ENCODE assay signal across 1 cellular context in the genomic region with DNA sequence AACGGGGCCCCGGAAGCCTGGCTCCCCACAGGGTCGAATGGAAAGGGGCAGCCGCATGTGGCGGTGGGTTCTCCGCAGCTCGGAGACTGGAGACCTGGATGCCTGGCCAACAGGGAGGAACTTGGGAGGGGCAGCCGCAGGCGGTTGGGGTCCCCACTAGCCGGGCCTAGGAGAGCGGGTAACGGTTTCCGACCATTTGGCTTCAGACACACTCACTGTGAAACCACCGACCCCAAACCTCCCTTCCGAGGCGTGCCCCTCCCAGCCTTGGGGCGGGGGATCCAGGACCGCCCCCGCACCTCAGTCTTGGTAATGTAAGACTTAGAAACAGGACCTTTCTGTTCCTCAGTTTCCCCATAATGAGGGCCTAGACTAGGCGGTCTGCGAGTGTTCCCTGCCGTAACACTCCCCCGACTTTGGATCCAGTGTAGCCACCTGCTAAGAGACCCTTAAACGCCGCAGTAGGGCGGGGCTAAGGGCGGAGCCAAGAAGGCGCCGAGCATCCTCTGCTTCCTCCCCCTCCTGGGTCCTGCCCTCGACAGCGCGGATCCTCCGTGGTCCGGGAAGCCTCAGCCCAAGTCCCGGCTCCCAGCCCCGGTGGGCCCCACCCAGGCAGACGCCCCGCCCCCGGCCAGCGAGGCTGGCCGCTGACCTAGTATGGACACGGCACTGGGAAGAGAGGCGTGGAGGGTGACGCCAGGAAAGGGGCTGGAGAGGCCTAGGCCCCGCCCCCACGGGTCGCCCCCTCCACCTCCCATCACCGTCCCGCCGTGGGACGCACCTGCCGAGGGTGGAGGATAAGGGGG.
TF ChIP-seq lines count a peak whose summit lies in the region.

No MANE protein-coding gene starts in this region.

TF ChIP-seq in HepG2, 621 proteins besides CTCF, POLR2A, EP300 and RAD21:
- TF ChIP-seq ZIK1 (CRISPR knock-in tag; IDR thresholded peaks at IDR 0.05; ENCODE audit: borderline replicate concordance, low read depth) (no peak), PCBP1 (IDR thresholded peaks at IDR 0.05; ENCODE audit: borderline replicate concordance, low read depth, low read length) (0 out of 2 replicates have a peak, but pooled peaks have one; percentile 34), ASH2L (IDR thresholded peaks at IDR 0.05; ENCODE audit: insufficient read length, low read depth, low read length) (no peak), MED1 (CRISPR knock-in tag; IDR thresholded peaks at IDR 0.05) (no peak)
- TF ChIP-seq, protein P1, sequence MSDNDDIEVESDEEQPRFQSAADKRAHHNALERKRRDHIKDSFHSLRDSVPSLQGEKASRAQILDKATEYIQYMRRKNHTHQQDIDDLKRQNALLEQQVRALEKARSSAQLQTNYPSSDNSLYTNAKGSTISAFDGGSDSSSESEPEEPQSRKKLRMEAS (IDR thresholded peaks at IDR 0.05): no peak
- TF ChIP-seq, protein P2, sequence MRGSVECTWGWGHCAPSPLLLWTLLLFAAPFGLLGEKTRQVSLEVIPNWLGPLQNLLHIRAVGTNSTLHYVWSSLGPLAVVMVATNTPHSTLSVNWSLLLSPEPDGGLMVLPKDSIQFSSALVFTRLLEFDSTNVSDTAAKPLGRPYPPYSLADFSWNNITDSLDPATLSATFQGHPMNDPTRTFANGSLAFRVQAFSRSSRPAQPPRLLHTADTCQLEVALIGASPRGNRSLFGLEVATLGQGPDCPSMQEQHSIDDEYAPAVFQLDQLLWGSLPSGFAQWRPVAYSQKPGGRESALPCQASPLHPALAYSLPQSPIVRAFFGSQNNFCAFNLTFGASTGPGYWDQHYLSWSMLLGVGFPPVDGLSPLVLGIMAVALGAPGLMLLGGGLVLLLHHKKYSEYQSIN (CRISPR knock-in tag; IDR thresholded peaks at IDR 0.05; ENCODE audit: borderline replicate concordance): no peak
